In genomic region chr2:47172922-47173695, GRCh38 we compare ENCODE assay signal across 8 cellular contexts. TPM values are rescaled to one million over a fixed set of nuclear protein-coding genes. Genes with fewer than 3 reads are reported as not detected.
A peak's percentile ranks its signal among the peaks of the same experiment; 100 is the strongest.
DNase-seq lines count a peak whose midpoint lies in the region; ATAC-seq and TF ChIP-seq lines count a peak whose summit lies in the region.

No MANE protein-coding gene starts in this region.

- no peaks in the 10 kb centered on the region for H3K27me3 ChIP-seq in mucosa of stomach (ENCODE audit: control insufficient read depth, insufficient read depth, low read length)

- no TSS peak for BruUV-seq in MCF 10A (replicated peaks; lab: Mats Ljungman, UMichigan)

- peaks cover 23% of the 10 kb centered on the region for H3K27me3 Mint-ChIP-seq in HFFc6 (ENCODE audit: insufficient read depth)
- no peaks in the 10 kb centered on the region for H3K27me3 Mint-ChIP-seq in MCF 10A (ENCODE audit: insufficient read depth, unreplicated experiment)

- intact Hi-C loops in MCF 10A (cut with micrococcal nuclease) = no loop called here

- H3K9me3 Mint-ChIP-seq in HFFc6 (peaks cover 13% of the 10 kb centered on the region), MCF 10A (ENCODE audit: unreplicated experiment) (no peaks in the 10 kb centered on the region)

- TF ChIP-seq CTCF in 22Rv1 (IDR thresholded peaks at IDR 0.05) (no peak), HFFc6 (IDR thresholded peaks at IDR 0.05) (no peak), MCF 10A (IDR thresholded peaks at IDR 0.05; ENCODE audit: unreplicated experiment) (no peak)

- 0 out of 2 replicates have a peak overlapping the region, but pooled peaks have one; percentile 3 for H3K27ac ChIP-seq in 22Rv1

- H3K36me3 ChIP-seq in mucosa of stomach (ENCODE audit: control insufficient read depth, insufficient read depth, low read length) = no peaks in the 10 kb centered on the region

- H3K4me1 Mint-ChIP-seq in HFFc6 (ENCODE audit: low read depth) (peaks cover 66% of the 10 kb centered on the region), MCF 10A (ENCODE audit: insufficient read depth, unreplicated experiment) (peaks cover 27% of the 10 kb centered on the region)

- peak overlapping the region; percentile 97 for H3K9ac ChIP-seq in mucosa of stomach (ENCODE audit: low read length)

- H3K36me3 Mint-ChIP-seq in HFFc6 (ENCODE audit: low read depth) = peaks cover 65% of the 10 kb centered on the region
- peaks cover 53% of the 10 kb centered on the region for H3K36me3 Mint-ChIP-seq in MCF 10A (ENCODE audit: insufficient read depth, unreplicated experiment)

- POLR2A ChIA-PET in MCF 10A (lab: Yijun Ruan, JAX) = interaction anchor here (0.5 to 2.2 kb wide), 13 partner anchors 8 to 540 kb away, joined by 3 to 7 read pairs (median 5); no protein-coding TSS in a partner anchor

- DNase-seq in HFFc6 (no peak), MCF 10A (ENCODE audit: unreplicated experiment) (no peak), cerebellar cortex (ENCODE audit: low spot score) (no peak), NCI-H2196 treated with DMSO at 0.1 percent for 48 hours (lab: John Stamatoyannopoulos, UW; ENCODE audit: unreplicated experiment) (no peak), 8988T (no peak)

- H3K4me3 Mint-ChIP-seq in HFFc6 = peak overlapping the region; percentile 97
- H3K4me3 Mint-ChIP-seq in MCF 10A (ENCODE audit: unreplicated experiment) = peak overlapping the region; percentile 100

- CTCF ChIA-PET in MCF 10A (lab: Yijun Ruan, JAX) = interaction anchor here (1.2 to 1.9 kb wide), 3 partner anchors 97 to 129 kb away, joined by 4 to 8 read pairs (median 5); no protein-coding TSS in a partner anchor

- peaks cover 50% of the 10 kb centered on the region for H3K4me1 ChIP-seq in mucosa of stomach (ENCODE audit: control insufficient read depth, insufficient read depth, low read length)

- ATAC-seq in HG03442 (IDR thresholded peaks at IDR 0.05; ENCODE audit: unreplicated experiment) = no peak

- H3K9me3 ChIP-seq in mucosa of stomach (ENCODE audit: control insufficient read depth, low read length) = no peaks in the 10 kb centered on the region

- peak overlapping the region; percentile 94 for H3K27ac Mint-ChIP-seq in HFFc6
- H3K27ac Mint-ChIP-seq in MCF 10A (ENCODE audit: low read depth, unreplicated experiment) = peak overlapping the region; percentile 59

- H3K4me3 ChIP-seq in mucosa of stomach (ENCODE audit: low read length) = no peak overlapping the region

RNA-seq across cellular contexts. Expression of gene CALM2, which starts 3.2 kb away (rescaled TPM):
- 1,000 to 10,000 TPM; 1,006 to 1,273 (median 1,121) TPM for total RNA-seq in HFFc6 (2021; fragmentation: NEBNext Ultra II Directional; extraction: Animal tissue kit (Norgen Biotek cat#: 25700))
- total RNA-seq in MCF 10A (2022) = 486 and 604 TPM in 2 replicates

RNA-seq across cellular contexts. Expression of gene STPG4, which starts 18.0 kb away (rescaled TPM):
- total RNA-seq in HFFc6 (2021; fragmentation: NEBNext Ultra II Directional; extraction: Animal tissue kit (Norgen Biotek cat#: 25700)) = under 1 TPM in 3 of 6 experiments, not detected in 3; 0.19 to 0.40 (median 0.25) TPM
- total RNA-seq in MCF 10A (2022) = 0.83 TPM in 1 of 2 replicates, not detected in the other
